1 cellular context compared by ENCODE assay signal in the genomic region with DNA sequence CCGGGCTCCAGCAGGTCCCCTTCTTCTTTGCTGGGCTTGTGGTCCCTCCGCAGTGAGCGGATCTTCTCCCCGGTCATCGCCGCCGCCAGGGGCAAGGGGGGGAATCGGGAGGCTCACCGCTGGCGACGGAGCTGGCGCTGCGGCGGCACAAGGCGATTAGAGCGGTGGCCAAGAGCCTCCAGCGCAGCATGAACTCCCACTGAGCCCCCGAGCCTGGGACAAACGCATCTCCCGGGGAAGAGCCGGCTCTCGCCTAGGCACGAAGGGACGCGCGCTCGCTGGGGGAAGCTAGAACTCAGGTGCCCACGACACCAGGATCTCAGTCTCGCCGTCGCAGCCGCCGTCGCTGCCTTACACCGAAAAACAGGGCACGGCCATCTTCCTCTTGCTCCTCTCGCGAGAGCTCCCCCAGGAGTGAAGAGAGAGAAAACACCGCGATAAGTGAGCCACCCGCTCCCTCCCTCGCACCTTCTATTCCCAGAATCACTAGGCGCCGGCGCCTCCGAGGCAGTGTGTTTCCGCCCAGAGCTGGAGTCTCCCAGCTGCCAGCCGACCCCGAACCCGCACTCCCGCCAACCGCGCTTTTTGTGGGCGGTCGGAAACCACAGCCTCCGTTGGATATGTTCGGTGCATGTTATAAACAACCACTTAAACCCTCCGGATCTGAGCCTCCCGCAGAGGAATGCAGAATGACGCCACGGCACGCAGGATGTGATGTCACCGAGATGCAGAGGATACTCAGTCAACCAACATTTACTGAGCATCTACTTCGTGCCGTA.
TF ChIP-seq lines count a peak whose summit lies in the region.

TSS of gene ANKRD13C (minus strand) at position 391 of the 779 bp plus-strand sequence. CDS start at position 77, 314 bp downstream.

TF ChIP-seq in HepG2, 621 proteins besides CTCF, POLR2A, EP300 and RAD21 (continued from another document and continues in another):
- TF ChIP-seq, protein P1, sequence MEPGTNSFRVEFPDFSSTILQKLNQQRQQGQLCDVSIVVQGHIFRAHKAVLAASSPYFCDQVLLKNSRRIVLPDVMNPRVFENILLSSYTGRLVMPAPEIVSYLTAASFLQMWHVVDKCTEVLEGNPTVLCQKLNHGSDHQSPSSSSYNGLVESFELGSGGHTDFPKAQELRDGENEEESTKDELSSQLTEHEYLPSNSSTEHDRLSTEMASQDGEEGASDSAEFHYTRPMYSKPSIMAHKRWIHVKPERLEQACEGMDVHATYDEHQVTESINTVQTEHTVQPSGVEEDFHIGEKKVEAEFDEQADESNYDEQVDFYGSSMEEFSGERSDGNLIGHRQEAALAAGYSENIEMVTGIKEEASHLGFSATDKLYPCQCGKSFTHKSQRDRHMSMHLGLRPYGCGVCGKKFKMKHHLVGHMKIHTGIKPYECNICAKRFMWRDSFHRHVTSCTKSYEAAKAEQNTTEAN (CRISPR knock-in tag; conservative IDR thresholded peaks at IDR 0.05) = no peak
- TF ChIP-seq SMAD1 (CRISPR knock-in tag; IDR thresholded peaks at IDR 0.05; ENCODE audit: borderline replicate concordance, low read depth) = peak; percentile 33; the same call in 1 of the 2 replicates
- peak; percentile 76 for TF ChIP-seq THAP11 (CRISPR knock-in tag; IDR thresholded peaks at IDR 0.05)
- peak; percentile 85; the same call in 1 of the 2 replicates for TF ChIP-seq ZZZ3 (CRISPR knock-in tag; IDR thresholded peaks at IDR 0.05; ENCODE audit: borderline replicate concordance)
- TF ChIP-seq ZNF639 (CRISPR knock-in tag; conservative IDR thresholded peaks at IDR 0.05) = 0 out of 2 replicates have a peak, but pooled peaks have one; percentile 37
- TF ChIP-seq ZNF512B (CRISPR knock-in tag; IDR thresholded peaks at IDR 0.05; ENCODE audit: borderline replicate concordance) = no peak
- TF ChIP-seq DR1 (CRISPR knock-in tag; IDR thresholded peaks at IDR 0.05) = peak; percentile 91
- 0 out of 2 replicates have a peak, but pooled peaks have one; percentile 26 for TF ChIP-seq ZFP90 (CRISPR knock-in tag; IDR thresholded peaks at IDR 0.05; ENCODE audit: borderline replicate concordance)
- 0 out of 2 replicates have a peak, but pooled peaks have one; percentile 58 for TF ChIP-seq NFATC3 (CRISPR knock-in tag; IDR thresholded peaks at IDR 0.05)
- TF ChIP-seq SETDB1 (CRISPR knock-in tag; IDR thresholded peaks at IDR 0.05; ENCODE audit: borderline replicate concordance) = peak; percentile 59; the same call in 1 of the 2 replicates
- TF ChIP-seq SAP130 (CRISPR knock-in tag; IDR thresholded peaks at IDR 0.05; ENCODE audit: low read depth) = peak; percentile 80
- TF ChIP-seq, protein P2, sequence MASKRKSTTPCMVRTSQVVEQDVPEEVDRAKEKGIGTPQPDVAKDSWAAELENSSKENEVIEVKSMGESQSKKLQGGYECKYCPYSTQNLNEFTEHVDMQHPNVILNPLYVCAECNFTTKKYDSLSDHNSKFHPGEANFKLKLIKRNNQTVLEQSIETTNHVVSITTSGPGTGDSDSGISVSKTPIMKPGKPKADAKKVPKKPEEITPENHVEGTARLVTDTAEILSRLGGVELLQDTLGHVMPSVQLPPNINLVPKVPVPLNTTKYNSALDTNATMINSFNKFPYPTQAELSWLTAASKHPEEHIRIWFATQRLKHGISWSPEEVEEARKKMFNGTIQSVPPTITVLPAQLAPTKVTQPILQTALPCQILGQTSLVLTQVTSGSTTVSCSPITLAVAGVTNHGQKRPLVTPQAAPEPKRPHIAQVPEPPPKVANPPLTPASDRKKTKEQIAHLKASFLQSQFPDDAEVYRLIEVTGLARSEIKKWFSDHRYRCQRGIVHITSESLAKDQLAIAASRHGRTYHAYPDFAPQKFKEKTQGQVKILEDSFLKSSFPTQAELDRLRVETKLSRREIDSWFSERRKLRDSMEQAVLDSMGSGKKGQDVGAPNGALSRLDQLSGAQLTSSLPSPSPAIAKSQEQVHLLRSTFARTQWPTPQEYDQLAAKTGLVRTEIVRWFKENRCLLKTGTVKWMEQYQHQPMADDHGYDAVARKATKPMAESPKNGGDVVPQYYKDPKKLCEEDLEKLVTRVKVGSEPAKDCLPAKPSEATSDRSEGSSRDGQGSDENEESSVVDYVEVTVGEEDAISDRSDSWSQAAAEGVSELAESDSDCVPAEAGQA (IDR thresholded peaks at IDR 0.05; ENCODE audit: low read depth) = peak; percentile 95
- TF ChIP-seq, protein P2 (CRISPR knock-in tag; IDR thresholded peaks at IDR 0.05; ENCODE audit: borderline replicate concordance) = no peak
- TF ChIP-seq ZNF143 (CRISPR knock-in tag; IDR thresholded peaks at IDR 0.05) = peak; percentile 81
- peak; percentile 95 for TF ChIP-seq HNRNPLL (IDR thresholded peaks at IDR 0.05; ENCODE audit: low read depth, low read length, poor library complexity, severe bottlenecking)
- peak; percentile 43 for TF ChIP-seq TEAD3 (CRISPR knock-in tag; optimal IDR thresholded peaks at IDR 0.05; ENCODE audit: borderline replicate concordance)
- peak; percentile 44; the same call in 1 of the 2 replicates for TF ChIP-seq ZNF770 (CRISPR knock-in tag; IDR thresholded peaks at IDR 0.05)
- TF ChIP-seq, protein P3, sequence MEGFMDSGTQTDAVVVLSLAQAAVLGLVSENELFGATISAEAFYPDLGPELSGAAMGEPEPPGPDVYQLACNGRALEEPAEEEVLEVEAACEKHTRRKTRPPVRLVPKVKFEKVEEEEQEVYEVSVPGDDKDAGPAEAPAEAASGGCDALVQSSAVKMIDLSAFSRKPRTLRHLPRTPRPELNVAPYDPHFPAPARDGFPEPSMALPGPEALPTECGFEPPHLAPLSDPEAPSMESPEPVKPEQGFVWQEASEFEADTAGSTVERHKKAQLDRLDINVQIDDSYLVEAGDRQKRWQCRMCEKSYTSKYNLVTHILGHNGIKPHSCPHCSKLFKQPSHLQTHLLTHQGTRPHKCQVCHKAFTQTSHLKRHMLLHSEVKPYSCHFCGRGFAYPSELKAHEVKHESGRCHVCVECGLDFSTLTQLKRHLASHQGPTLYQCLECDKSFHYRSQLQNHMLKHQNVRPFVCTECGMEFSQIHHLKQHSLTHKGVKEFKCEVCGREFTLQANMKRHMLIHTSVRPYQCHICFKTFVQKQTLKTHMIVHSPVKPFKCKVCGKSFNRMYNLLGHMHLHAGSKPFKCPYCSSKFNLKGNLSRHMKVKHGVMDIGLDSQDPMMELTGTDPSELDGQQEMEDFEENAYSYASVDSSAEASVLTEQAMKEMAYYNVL (CRISPR knock-in tag; IDR thresholded peaks at IDR 0.05; ENCODE audit: borderline replicate concordance) = peak; percentile 77; the same call in 1 of the 2 replicates
- TF ChIP-seq ZNF432 (CRISPR knock-in tag; IDR thresholded peaks at IDR 0.05; ENCODE audit: borderline replicate concordance) = no peak
- peak; percentile 72; the same call in 1 of the 2 replicates for TF ChIP-seq E2F1 (CRISPR knock-in tag; IDR thresholded peaks at IDR 0.05)
- TF ChIP-seq SIX4 (CRISPR knock-in tag; IDR thresholded peaks at IDR 0.05) = 0 out of 2 replicates have a peak, but pooled peaks have one; percentile 22
- no peak for TF ChIP-seq ATF3 (CRISPR knock-in tag; IDR thresholded peaks at IDR 0.05)
- no peak for TF ChIP-seq ZNF644 (CRISPR knock-in tag; IDR thresholded peaks at IDR 0.05; ENCODE audit: low read depth)
- TF ChIP-seq, protein P4, sequence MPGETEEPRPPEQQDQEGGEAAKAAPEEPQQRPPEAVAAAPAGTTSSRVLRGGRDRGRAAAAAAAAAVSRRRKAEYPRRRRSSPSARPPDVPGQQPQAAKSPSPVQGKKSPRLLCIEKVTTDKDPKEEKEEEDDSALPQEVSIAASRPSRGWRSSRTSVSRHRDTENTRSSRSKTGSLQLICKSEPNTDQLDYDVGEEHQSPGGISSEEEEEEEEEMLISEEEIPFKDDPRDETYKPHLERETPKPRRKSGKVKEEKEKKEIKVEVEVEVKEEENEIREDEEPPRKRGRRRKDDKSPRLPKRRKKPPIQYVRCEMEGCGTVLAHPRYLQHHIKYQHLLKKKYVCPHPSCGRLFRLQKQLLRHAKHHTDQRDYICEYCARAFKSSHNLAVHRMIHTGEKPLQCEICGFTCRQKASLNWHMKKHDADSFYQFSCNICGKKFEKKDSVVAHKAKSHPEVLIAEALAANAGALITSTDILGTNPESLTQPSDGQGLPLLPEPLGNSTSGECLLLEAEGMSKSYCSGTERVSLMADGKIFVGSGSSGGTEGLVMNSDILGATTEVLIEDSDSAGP (CRISPR knock-in tag; IDR thresholded peaks at IDR 0.05; ENCODE audit: borderline replicate concordance) = peak; percentile 84; the same call in 1 of the 2 replicates
- TF ChIP-seq ZNF572 (CRISPR knock-in tag; IDR thresholded peaks at IDR 0.05) = peak; percentile 93
- TF ChIP-seq, protein P5, sequence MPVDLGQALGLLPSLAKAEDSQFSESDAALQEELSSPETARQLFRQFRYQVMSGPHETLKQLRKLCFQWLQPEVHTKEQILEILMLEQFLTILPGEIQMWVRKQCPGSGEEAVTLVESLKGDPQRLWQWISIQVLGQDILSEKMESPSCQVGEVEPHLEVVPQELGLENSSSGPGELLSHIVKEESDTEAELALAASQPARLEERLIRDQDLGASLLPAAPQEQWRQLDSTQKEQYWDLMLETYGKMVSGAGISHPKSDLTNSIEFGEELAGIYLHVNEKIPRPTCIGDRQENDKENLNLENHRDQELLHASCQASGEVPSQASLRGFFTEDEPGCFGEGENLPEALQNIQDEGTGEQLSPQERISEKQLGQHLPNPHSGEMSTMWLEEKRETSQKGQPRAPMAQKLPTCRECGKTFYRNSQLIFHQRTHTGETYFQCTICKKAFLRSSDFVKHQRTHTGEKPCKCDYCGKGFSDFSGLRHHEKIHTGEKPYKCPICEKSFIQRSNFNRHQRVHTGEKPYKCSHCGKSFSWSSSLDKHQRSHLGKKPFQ (CRISPR knock-in tag; IDR thresholded peaks at IDR 0.05; ENCODE audit: insufficient replicate concordance) = peak; percentile 58
- no peak for TF ChIP-seq RELA (CRISPR knock-in tag; IDR thresholded peaks at IDR 0.05)
